In genomic region chr11:62508336-62509058, GRCh38 we compare ENCODE assay signal across 9 cellular contexts. TPM values are rescaled to one million over a fixed set of nuclear protein-coding genes. Genes with fewer than 3 reads are reported as not detected.
DNase-seq lines count a peak whose midpoint lies in the region; ATAC-seq and TF ChIP-seq lines count a peak whose summit lies in the region.
"Had no signal": no experiment of that assay in that cellular context is flagged by ENCODE, and none has a peak within 500 bp of the region (broad histone marks: within the 10 kb centered on the region; RNA-seq: fewer than 3 reads in every experiment).

No MANE protein-coding gene starts in this region.

- TF ChIP-seq CTCF in MCF 10A (IDR thresholded peaks at IDR 0.05; ENCODE audit: unreplicated experiment): peak; percentile 29

- peaks cover 6% of the 10 kb centered on the region for H3K36me3 Mint-ChIP-seq in MCF 10A (ENCODE audit: insufficient read depth, unreplicated experiment)
- H3K36me3 Mint-ChIP-seq: activated naive CD8-positive, alpha-beta T cell treated with anti-CD3 and anti-CD28 coated beads, Interleukin-2, amount 10 ng/mL, durations not matched to agents 7 days and 5 days had no signal

- peak overlapping the region; percentile 54; the same call in 1 of the 2 replicates for H3K9ac ChIP-seq in iPS-20b (ENCODE audit: low read depth, low read length)

- H3K27me3 ChIP-seq in iPS-20b (ENCODE audit: insufficient read depth, low read length): peaks cover 18% of the 10 kb centered on the region; the same call in 1 of the 2 replicates

- BruUV-seq in MCF 10A (replicated peaks; lab: Mats Ljungman, UMichigan): no TSS peak

- no peaks in the 10 kb centered on the region for H3K27me3 Mint-ChIP-seq in MCF 10A (ENCODE audit: insufficient read depth, unreplicated experiment)

- H3K9me3 Mint-ChIP-seq in MCF 10A (ENCODE audit: unreplicated experiment): no peaks in the 10 kb centered on the region
- H3K9me3 Mint-ChIP-seq: activated naive CD8-positive, alpha-beta T cell treated with anti-CD3 and anti-CD28 coated beads, Interleukin-2, amount 10 ng/mL, durations not matched to agents 7 days and 5 days had no signal

- CTCF ChIA-PET in MCF 10A (lab: Yijun Ruan, JAX): interaction anchor here (0.6 to 4.0 kb wide), 22 partner anchors 8 to 971 kb away, joined by 3 to 23 read pairs (median 4); no protein-coding TSS in a partner anchor

- H3K36me3 ChIP-seq in iPS-20b (ENCODE audit: insufficient read depth, low read depth, low read length): no peaks in the 10 kb centered on the region

- peaks cover 8% of the 10 kb centered on the region for H3K4me1 Mint-ChIP-seq in MCF 10A (ENCODE audit: insufficient read depth, unreplicated experiment)
- H3K4me1 Mint-ChIP-seq: activated naive CD8-positive, alpha-beta T cell treated with anti-CD3 and anti-CD28 coated beads, Interleukin-2, amount 10 ng/mL, durations not matched to agents 7 days and 5 days had no signal

- DNase-seq in NCI-H2171 treated with DMSO at 0.1 percent for 48 hours (lab: John Stamatoyannopoulos, UW) (peak; percentile 1), NCI-H2171 (lab: John Stamatoyannopoulos, UW) (no peak), NCI-H460 (ENCODE audit: extremely low read depth, low read depth) (peak; percentile 59), MCF 10A (ENCODE audit: unreplicated experiment) (peak; percentile 60), sciatic nerve (ENCODE audit: low spot score) (peak; percentile 88)
- DNase-seq in activated CD4-positive, CD25-positive, alpha-beta regulatory T cell (lab: John Stamatoyannopoulos, UW): no peak
- no peak for DNase-seq in NK-92 treated with Interleukin-12 subunit alpha and Interleukin-12 subunit beta, amount 100 ng/mL, for 24 hours (lab: John Stamatoyannopoulos, UW)
- DNase-seq: activated naive CD8-positive, alpha-beta T cell treated with anti-CD3 and anti-CD28 coated beads, Interleukin-2, amount 10 ng/mL, durations not matched to agents 7 days and 5 days had no signal

- no peak overlapping the region for H3K27ac ChIP-seq in iPS-20b (ENCODE audit: low read length)

- H3K27ac Mint-ChIP-seq in MCF 10A (ENCODE audit: low read depth, unreplicated experiment): peak overlapping the region; percentile 88
- H3K27ac Mint-ChIP-seq: activated naive CD8-positive, alpha-beta T cell treated with anti-CD3 and anti-CD28 coated beads, Interleukin-2, amount 10 ng/mL, durations not matched to agents 7 days and 5 days had no signal

- intact Hi-C loops in MCF 10A (cut with micrococcal nuclease): no loop called here
- intact Hi-C loops in sciatic nerve (cut with DNase I): loop anchor here (10.0 kb wide), 1 partner anchor 46 kb away; no protein-coding TSS in a partner anchor

- H3K4me1 ChIP-seq in iPS-20b (ENCODE audit: insufficient read depth, low read length): peaks cover 22% of the 10 kb centered on the region; the same call in 1 of the 2 replicates

- peak; percentile 77 for ATAC-seq in sciatic nerve

- POLR2A ChIA-PET in MCF 10A (lab: Yijun Ruan, JAX): interaction anchor here (0.6 to 3.9 kb wide), 16 partner anchors 9 to 377 kb away, joined by 3 to 25 read pairs (median 4); partner anchors contain the start of genes AHNAK, EEF1G and TUT1

- H3K9me3 ChIP-seq in iPS-20b (ENCODE audit: insufficient read depth, low read depth, low read length): no peaks in the 10 kb centered on the region

- peak overlapping the region; percentile 31; the same call in 1 of the 2 replicates for H3K4me3 ChIP-seq in iPS-20b (ENCODE audit: low read length)

- peak overlapping the region; percentile 51 for H3K4me3 Mint-ChIP-seq in MCF 10A (ENCODE audit: unreplicated experiment)
- H3K4me3 Mint-ChIP-seq: activated naive CD8-positive, alpha-beta T cell treated with anti-CD3 and anti-CD28 coated beads, Interleukin-2, amount 10 ng/mL, durations not matched to agents 7 days and 5 days had no signal

RNA-seq across cellular contexts. Expression of gene AHNAK, which starts 38.1 kb away (rescaled TPM):
- 80.2 and 86.0 TPM in 2 replicates for total RNA-seq in NCI-H460 (2014; rRNA removed; shearing (Covaris generic))
- 15.6 and 35.6 TPM in 2 replicates for polyA plus RNA-seq in NCI-H460 (2014; cell fraction: nucleus; rRNA removed)
- total RNA-seq in MCF 10A (2022) (416 and 429 TPM in 2 replicates), sciatic nerve (2,773 TPM)

Comparison
In these comparisons a context has a peak if more than half of its experiments do, and no peak if none do; other contexts are left out.
1. DNase-seq: peak in NCI-H2171 treated with DMSO at 0.1 percent for 48 hours (single experiment), NCI-H460 (single experiment), MCF 10A (single experiment) and sciatic nerve (single experiment); none in NCI-H2171 (single experiment), activated CD4-positive, CD25-positive, alpha-beta regulatory T cell (0 of 4) and NK-92 treated with Interleukin-12 subunit alpha and Interleukin-12 subunit beta, amount 100 ng/mL, for 24 hours (single experiment).